ENCODE assay signal across 12 cellular contexts in the genomic region with DNA sequence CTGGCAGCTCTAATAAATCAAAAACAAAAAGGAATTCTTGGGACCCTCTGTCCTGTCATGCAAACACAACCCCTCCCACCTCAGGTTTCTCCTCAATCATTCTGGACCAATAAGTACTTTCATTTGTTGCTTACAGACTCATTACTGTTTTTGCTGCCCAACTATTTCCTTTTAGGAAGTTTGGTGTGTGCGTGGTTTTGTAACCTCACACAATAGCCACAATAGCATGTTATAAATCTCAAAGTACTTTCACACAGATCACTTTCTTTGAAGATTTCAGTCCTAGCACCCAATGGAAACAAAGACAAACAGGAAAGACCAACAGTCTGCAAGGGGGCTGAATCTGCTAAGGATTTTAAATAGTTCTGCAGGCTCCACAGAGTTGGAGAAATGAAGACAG. TPM values are rescaled to one million over a fixed set of nuclear protein-coding genes. Genes with fewer than 3 reads are reported as not detected.
DNase-seq lines count a peak whose midpoint lies in the region; ATAC-seq and TF ChIP-seq lines count a peak whose summit lies in the region.
"Had no signal": no experiment of that assay in that cellular context is flagged by ENCODE, and none has a peak within 500 bp of the region (broad histone marks: within the 10 kb centered on the region; RNA-seq: fewer than 3 reads in every experiment).

No MANE protein-coding gene starts in this region.

- TF ChIP-seq CTCF in right atrium auricular region (IDR thresholded peaks at IDR 0.05): no peak
- TF ChIP-seq CTCF in uterus (IDR thresholded peaks at IDR 0.05): no peak
- TF ChIP-seq CTCF in GM10248 (IDR thresholded peaks at IDR 0.05; ENCODE audit: control extremely low read depth, extremely low read depth, low read depth, missing control alignments): no peak

- H3K4me3 Mint-ChIP-seq in activated naive CD8-positive, alpha-beta T cell: peak overlapping the region; percentile 88

- DNase-seq in right atrium auricular region (ENCODE audit: low spot score) (no peak), Right ventricle myocardium inferior (ENCODE audit: missing footprints) (no peak), iris pigment epithelial cell (ENCODE audit: low read depth) (peak; percentile 60), uterus (no peak), GM10248 (ENCODE audit: extremely low spot score) (no peak), A172 (ENCODE audit: low spot score) (no peak)
- DNase-seq in stimulated activated CD4-positive, alpha-beta T cell treated with anti-CD3 and anti-CD28 coated beads, Interleukin-1b, Interleukin-23, amount 100 ng/mL, for 48 hours: no peak
- DNase-seq: activated gamma-delta T cell; H7; NCI-H526 treated with DMSO at 0.1 percent for 48 hours; stimulated activated CD8-positive, alpha-beta memory T cell treated with anti-CD3 and anti-CD28 coated beads, Interleukin-4, amount 100 ng/mL, for 48 hours had no signal

- no peaks in the 10 kb centered on the region for H3K9me3 ChIP-seq in right atrium auricular region
- H3K9me3 ChIP-seq in uterus: no peaks in the 10 kb centered on the region

- H3K4me1 Mint-ChIP-seq in activated naive CD8-positive, alpha-beta T cell (ENCODE audit: low read depth): peaks cover 74% of the 10 kb centered on the region

- no peak for TF ChIP-seq POLR2A in uterus (IDR thresholded peaks at IDR 0.05)

- H3K9me3 Mint-ChIP-seq in activated naive CD8-positive, alpha-beta T cell (ENCODE audit: low read depth): no peaks in the 10 kb centered on the region

- H3K36me3 Mint-ChIP-seq in activated naive CD8-positive, alpha-beta T cell: peaks cover 4% of the 10 kb centered on the region

- H3K27me3 Mint-ChIP-seq in activated naive CD8-positive, alpha-beta T cell: no peaks in the 10 kb centered on the region

- POLR2A ChIA-PET in GM10248 (lab: Yijun Ruan, JAX): no interaction called here

- no peak for ATAC-seq in Right ventricle myocardium inferior

- H3K27ac Mint-ChIP-seq in activated naive CD8-positive, alpha-beta T cell: peak overlapping the region; percentile 83

- intact Hi-C loops in Right ventricle myocardium inferior (cut with DNase I) (no loop called here), uterus (cut with DNase I; ENCODE audit: low total_unique reads) (no loop called here)

- CTCF ChIA-PET in GM10248 (lab: Yijun Ruan, JAX): interaction anchor here (0.8 to 2.8 kb wide), 6 partner anchors 10 to 48 kb away, joined by 3 to 8 read pairs (median 3); no protein-coding TSS in a partner anchor

- no peaks in the 10 kb centered on the region for H3K27me3 ChIP-seq in right atrium auricular region
- no peaks in the 10 kb centered on the region for H3K27me3 ChIP-seq in uterus

- H3K36me3 ChIP-seq in right atrium auricular region: no peaks in the 10 kb centered on the region
- H3K36me3 ChIP-seq in uterus: no peaks in the 10 kb centered on the region

- no peak overlapping the region for H3K4me3 ChIP-seq in right atrium auricular region
- H3K4me3 ChIP-seq in uterus: no peak overlapping the region

- peaks cover 0 to 80% of the 10 kb centered on the region in 2 donors for H3K4me1 ChIP-seq in right atrium auricular region
- H3K4me1 ChIP-seq in uterus: peaks cover 0 to 5% of the 10 kb centered on the region in 2 donors

- H3K27ac ChIP-seq in right atrium auricular region: peak overlapping the region; percentile 9 to 54
- H3K27ac ChIP-seq in uterus: peak overlapping the region; percentile 52 to 72

RNA-seq across cellular contexts. Expression of a gene that starts 4.4 kb away (rescaled TPM):
- total RNA-seq in right atrium auricular region (10 to 100 TPM; 44.1 to 45.9 TPM), Right ventricle myocardium inferior (41.7 TPM), uterus (10 to 100 TPM; 19.5 to 39.1 (median 33.6) TPM)
- 136 and 149 TPM in 2 replicates for total RNA-seq in A172 (2014; rRNA removed; shearing (Covaris generic))

RNA-seq across cellular contexts. Expression of a gene that starts 4.5 kb away (rescaled TPM):
- total RNA-seq in right atrium auricular region: 10 to 100 TPM; 29.2 to 37.1 TPM
- 44.5 TPM for total RNA-seq in Right ventricle myocardium inferior
- 10 to 100 TPM in 2 of 4 donors, 1 to 10 TPM in 1, under 1 TPM in 1; 0.77 to 24.9 (median 15.4) TPM for total RNA-seq in uterus
- 43.1 and 47.9 TPM in 2 replicates for total RNA-seq in A172 (2014; rRNA removed; shearing (Covaris generic))

RNA-seq across cellular contexts. Expression of a gene that starts 35.8 kb away (rescaled TPM):
- total RNA-seq in right atrium auricular region: under 1 TPM; 0.16 to 0.44 TPM
- total RNA-seq in Right ventricle myocardium inferior: 0.27 TPM
- 1 to 10 TPM in 1 of 4 donors, not detected in 3; 1.5 TPM for total RNA-seq in uterus
- not detected in 2 replicates for total RNA-seq in A172 (2014; rRNA removed; shearing (Covaris generic))
